In the genomic region with DNA sequence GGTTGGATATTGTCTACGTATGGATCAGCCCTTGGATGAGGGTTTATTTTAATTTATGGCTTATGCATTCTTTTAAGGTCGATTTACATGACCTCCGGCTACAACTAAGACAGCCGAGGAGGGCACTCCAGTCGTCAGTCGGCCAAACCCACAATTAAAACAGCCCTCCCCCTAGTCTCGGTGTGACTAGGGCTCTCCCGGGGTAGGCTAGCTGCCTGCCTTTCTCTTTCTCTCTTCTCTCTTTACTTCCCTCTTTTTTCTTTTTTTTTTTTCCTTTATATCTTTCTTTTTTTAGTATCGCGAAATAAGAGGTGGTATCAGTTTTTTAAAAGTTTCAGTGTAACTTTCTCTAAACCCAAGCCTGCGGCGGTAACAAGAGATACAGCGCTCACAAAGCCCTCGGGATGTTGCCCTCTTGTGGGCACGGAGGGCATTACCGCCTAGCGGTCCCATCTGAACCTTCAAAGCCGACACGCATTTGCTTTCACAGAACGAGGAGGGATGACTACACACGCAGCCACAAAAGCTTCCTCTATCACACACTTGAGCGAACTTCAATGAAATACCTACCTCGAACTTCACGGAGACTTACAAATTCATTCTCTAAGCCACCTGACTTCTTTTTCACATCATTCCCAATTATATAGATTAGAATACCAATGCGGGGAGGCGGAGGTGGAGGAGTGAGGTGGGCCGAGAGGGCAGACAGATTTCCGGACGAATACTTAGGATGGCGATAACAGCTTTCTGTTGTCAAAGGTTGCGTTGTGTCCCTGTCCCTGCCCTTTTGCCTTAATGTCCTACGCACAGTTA, we compare ENCODE assay signal across 8 cellular contexts.
DNase-seq lines count a peak whose midpoint lies in the region; ATAC-seq, FAIRE-seq and TF ChIP-seq lines count a peak whose summit lies in the region.

No MANE protein-coding gene starts in this region.

- no peaks in the 10 kb centered on the region for H3K9me2 ChIP-seq in hepatocyte (replicated peaks; ENCODE audit: insufficient read depth)

- under 1% methylated on average over 32 of the region's 32 CpGs for WGBS in hepatocyte (ENCODE audit: low lambda C conversion rate, missing lambda C conversion rate)

- no peak for TF ChIP-seq POLR2A in GM12891 (IDR thresholded peaks at IDR 0.05; ENCODE audit: low read depth, low read length)

- H3K27ac ChIP-seq in hepatocyte, result peak overlapping the region; percentile 93

- no peaks in the 10 kb centered on the region for H4K20me1 ChIP-seq in hepatocyte (ENCODE audit: insufficient read depth, poor library complexity, severe bottlenecking)

- no peaks in the 10 kb centered on the region for H3K36me3 ChIP-seq in hepatocyte (replicated peaks; ENCODE audit: insufficient read depth, low read depth)

- H3K9me3 ChIP-seq in hepatocyte (ENCODE audit: low read depth), result no peaks in the 10 kb centered on the region

- peak; percentile 92 for TF ChIP-seq CTCF in hepatocyte (IDR thresholded peaks at IDR 0.05; ENCODE audit: poor library complexity)

- ATAC-seq in HG02763 (IDR thresholded peaks at IDR 0.05; ENCODE audit: unreplicated experiment), result peak; percentile 89

- peaks cover 26% of the 10 kb centered on the region for H3K27me3 ChIP-seq in hepatocyte

- peak; percentile 90 for FAIRE-seq in GM12891 (lab: Jason Lieb, UNC)

- peak overlapping the region; percentile 92 for H3K4me3 ChIP-seq in hepatocyte

- H3K79me2 ChIP-seq in hepatocyte, result peaks cover 33% of the 10 kb centered on the region

- H2AFZ ChIP-seq in hepatocyte, result peak overlapping the region; percentile 90

- H3K4me2 ChIP-seq in hepatocyte, result peak overlapping the region; percentile 95

- DNase-seq in GM12891 (ENCODE audit: insufficient read length, low spot score) (peak; percentile 70), NCI-H128 (lab: John Stamatoyannopoulos, UW; ENCODE audit: unreplicated experiment) (peak; percentile 84), T-helper 22 cell (ENCODE audit: low read depth) (peak; percentile 36), astrocyte of the hippocampus (ENCODE audit: low read depth, low spot score) (peak; percentile 98), hepatocyte (ENCODE audit: low spot score) (peak; percentile 94), retina (peak; percentile 95), NK-92 (lab: John Stamatoyannopoulos, UW; ENCODE audit: unreplicated experiment) (no peak)

- peaks cover 10% of the 10 kb centered on the region for H3K4me1 ChIP-seq in hepatocyte (ENCODE audit: insufficient read depth)

TF ChIP-seq in GM12891, 5 proteins besides CTCF, POLR2A, EP300 and RAD21:
- TF ChIP-seq SPI1 (IDR thresholded peaks at IDR 0.05; ENCODE audit: low read depth, low read length) (no peak), PAX5 (IDR thresholded peaks at IDR 0.05; ENCODE audit: insufficient read depth, low read length, severe bottlenecking) (no peak), POU2F2 (IDR thresholded peaks at IDR 0.05; ENCODE audit: low read depth, low read length) (no peak), TAF1 (IDR thresholded peaks at IDR 0.05; ENCODE audit: low read depth, low read length) (no peak), POLR2AphosphoS5 (IDR thresholded peaks at IDR 0.05; ENCODE audit: low read depth, low read length) (no peak)
